ENCODE assay signal across 1 cellular context in the genomic region with DNA sequence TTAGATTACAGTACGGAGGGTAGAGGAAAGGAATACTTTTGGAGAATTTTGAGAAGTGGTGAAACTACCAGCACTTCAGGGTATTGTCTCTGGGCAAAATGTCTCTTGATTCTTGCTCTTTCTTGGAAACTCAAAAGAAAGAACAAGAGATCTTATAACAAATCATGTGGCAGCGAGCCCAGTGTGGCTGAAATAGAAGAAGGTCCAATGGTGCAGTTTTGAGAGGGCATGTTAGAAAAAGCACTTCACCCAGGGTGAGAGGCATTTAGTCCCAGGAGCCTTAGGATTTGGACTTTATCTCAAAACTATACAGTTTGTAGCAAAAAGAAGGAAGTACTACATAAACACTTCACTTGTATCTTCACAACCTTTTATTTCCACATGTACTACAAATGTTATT.
TF ChIP-seq lines count a peak whose summit lies in the region.

No MANE protein-coding gene starts in this region.

TF ChIP-seq in K562, 482 proteins besides CTCF, POLR2A, EP300 and RAD21 (continued from another document):
- TF ChIP-seq, protein P1, sequence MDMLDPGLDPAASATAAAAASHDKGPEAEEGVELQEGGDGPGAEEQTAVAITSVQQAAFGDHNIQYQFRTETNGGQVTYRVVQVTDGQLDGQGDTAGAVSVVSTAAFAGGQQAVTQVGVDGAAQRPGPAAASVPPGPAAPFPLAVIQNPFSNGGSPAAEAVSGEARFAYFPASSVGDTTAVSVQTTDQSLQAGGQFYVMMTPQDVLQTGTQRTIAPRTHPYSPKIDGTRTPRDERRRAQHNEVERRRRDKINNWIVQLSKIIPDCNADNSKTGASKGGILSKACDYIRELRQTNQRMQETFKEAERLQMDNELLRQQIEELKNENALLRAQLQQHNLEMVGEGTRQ (CRISPR knock-in tag; IDR thresholded peaks at IDR 0.05), result no peak
- TF ChIP-seq, protein P2, sequence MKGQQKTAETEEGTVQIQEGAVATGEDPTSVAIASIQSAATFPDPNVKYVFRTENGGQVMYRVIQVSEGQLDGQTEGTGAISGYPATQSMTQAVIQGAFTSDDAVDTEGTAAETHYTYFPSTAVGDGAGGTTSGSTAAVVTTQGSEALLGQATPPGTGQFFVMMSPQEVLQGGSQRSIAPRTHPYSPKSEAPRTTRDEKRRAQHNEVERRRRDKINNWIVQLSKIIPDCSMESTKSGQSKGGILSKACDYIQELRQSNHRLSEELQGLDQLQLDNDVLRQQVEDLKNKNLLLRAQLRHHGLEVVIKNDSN (CRISPR knock-in tag; IDR thresholded peaks at IDR 0.05), result no peak
- no peak for TF ChIP-seq CREM (IDR thresholded peaks at IDR 0.05; ENCODE audit: low read depth)
- TF ChIP-seq, protein P3, sequence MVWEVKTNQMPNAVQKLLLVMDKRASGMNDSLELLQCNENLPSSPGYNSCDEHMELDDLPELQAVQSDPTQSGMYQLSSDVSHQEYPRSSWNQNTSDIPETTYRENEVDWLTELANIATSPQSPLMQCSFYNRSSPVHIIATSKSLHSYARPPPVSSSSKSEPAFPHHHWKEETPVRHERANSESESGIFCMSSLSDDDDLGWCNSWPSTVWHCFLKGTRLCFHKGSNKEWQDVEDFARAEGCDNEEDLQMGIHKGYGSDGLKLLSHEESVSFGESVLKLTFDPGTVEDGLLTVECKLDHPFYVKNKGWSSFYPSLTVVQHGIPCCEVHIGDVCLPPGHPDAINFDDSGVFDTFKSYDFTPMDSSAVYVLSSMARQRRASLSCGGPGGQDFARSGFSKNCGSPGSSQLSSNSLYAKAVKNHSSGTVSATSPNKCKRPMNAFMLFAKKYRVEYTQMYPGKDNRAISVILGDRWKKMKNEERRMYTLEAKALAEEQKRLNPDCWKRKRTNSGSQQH (CRISPR knock-in tag; IDR thresholded peaks at IDR 0.05), result no peak
- no peak for TF ChIP-seq DIDO1 (tag; IDR thresholded peaks at IDR 0.05; ENCODE audit: low read depth)
- no peak for TF ChIP-seq MCM2 (IDR thresholded peaks at IDR 0.05; ENCODE audit: low read depth)
- no peak for TF ChIP-seq TEAD1 (CRISPR knock-in tag; IDR thresholded peaks at IDR 0.05)
- TF ChIP-seq, protein P4, sequence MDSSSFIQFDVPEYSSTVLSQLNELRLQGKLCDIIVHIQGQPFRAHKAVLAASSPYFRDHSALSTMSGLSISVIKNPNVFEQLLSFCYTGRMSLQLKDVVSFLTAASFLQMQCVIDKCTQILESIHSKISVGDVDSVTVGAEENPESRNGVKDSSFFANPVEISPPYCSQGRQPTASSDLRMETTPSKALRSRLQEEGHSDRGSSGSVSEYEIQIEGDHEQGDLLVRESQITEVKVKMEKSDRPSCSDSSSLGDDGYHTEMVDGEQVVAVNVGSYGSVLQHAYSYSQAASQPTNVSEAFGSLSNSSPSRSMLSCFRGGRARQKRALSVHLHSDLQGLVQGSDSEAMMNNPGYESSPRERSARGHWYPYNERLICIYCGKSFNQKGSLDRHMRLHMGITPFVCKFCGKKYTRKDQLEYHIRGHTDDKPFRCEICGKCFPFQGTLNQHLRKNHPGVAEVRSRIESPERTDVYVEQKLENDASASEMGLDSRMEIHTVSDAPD (CRISPR knock-in tag; IDR thresholded peaks at IDR 0.05), result no peak
- TF ChIP-seq SETDB1 (IDR thresholded peaks at IDR 0.05; ENCODE audit: low read length), result no peak
